In genomic region chr14:93956082-93956481, GRCh38 we compare ENCODE assay signal across 11 cellular contexts. TPM values are rescaled to one million over a fixed set of nuclear protein-coding genes. Genes with fewer than 3 reads are reported as not detected.
DNase-seq lines count a peak whose midpoint lies in the region; ATAC-seq and TF ChIP-seq lines count a peak whose summit lies in the region.
"Had no signal": no experiment of that assay in that cellular context is flagged by ENCODE, and none has a peak within 500 bp of the region (broad histone marks: within the 10 kb centered on the region; RNA-seq: fewer than 3 reads in every experiment).

No MANE protein-coding gene starts in this region.

- H3K4me3 ChIP-seq in heart right ventricle = peak overlapping the region in 2 of 10 donors; percentile 22 to 37
- H3K4me3 ChIP-seq in SU-DHL-6 (ENCODE audit: insufficient read depth, low read length, poor library complexity, severe bottlenecking) = peak overlapping the region; percentile 11
- no peak overlapping the region for H3K4me3 ChIP-seq in thoracic aorta

- peaks cover 24% of the 10 kb centered on the region for H3F3A ChIP-seq in SU-DHL-6 (ENCODE audit: insufficient read depth)

- TF ChIP-seq CTCF in heart right ventricle (IDR thresholded peaks at IDR 0.05) (no peak), SU-DHL-6 (IDR thresholded peaks at IDR 0.05; ENCODE audit: insufficient read depth, low read length, poor library complexity, severe bottlenecking) (no peak), thoracic aorta (IDR thresholded peaks at IDR 0.05) (no peak)

- peak overlapping the region in 9 of 10 donors; percentile 36 to 91 (median 80) for H3K27ac ChIP-seq in heart right ventricle
- peak overlapping the region; percentile 99 for H3K27ac ChIP-seq in SU-DHL-6 (ENCODE audit: low read depth, low read length)
- H3K27ac ChIP-seq in thoracic aorta = peak overlapping the region; percentile 0 to 55

- H3K36me3 ChIP-seq in heart right ventricle = peaks cover 0 to 52% (median 5%) of the 10 kb centered on the region in 9 donors
- no peaks in the 10 kb centered on the region for H3K36me3 ChIP-seq in SU-DHL-6 (ENCODE audit: low read length)
- H3K36me3 ChIP-seq in thoracic aorta = peaks cover 34% of the 10 kb centered on the region

- no peaks in the 10 kb centered on the region for H3K9me3 ChIP-seq in heart right ventricle
- no peaks in the 10 kb centered on the region for H3K9me3 ChIP-seq in SU-DHL-6 (ENCODE audit: insufficient read depth, low read length)
- no peaks in the 10 kb centered on the region for H3K9me3 ChIP-seq in thoracic aorta

- no peaks in the 10 kb centered on the region for H3K9me2 ChIP-seq in SU-DHL-6 (replicated peaks; ENCODE audit: insufficient read depth, low read length)

- peak overlapping the region; percentile 60 for H3K9ac ChIP-seq in SU-DHL-6 (ENCODE audit: low read length)

- H3K27me3 ChIP-seq in heart right ventricle (peaks cover 0 to 4% (median 0%) of the 10 kb centered on the region in 7 donors), SU-DHL-6 (ENCODE audit: low read length) (no peaks in the 10 kb centered on the region), thoracic aorta (replicated peaks; ENCODE audit: insufficient read depth) (no peaks in the 10 kb centered on the region)

- no peaks in the 10 kb centered on the region; the same call in 1 of the 2 replicates for H3K79me2 ChIP-seq in SU-DHL-6 (ENCODE audit: insufficient read depth, low read length)

- H2AFZ ChIP-seq in SU-DHL-6 (ENCODE audit: low read depth, low read length, severe bottlenecking) = no peak overlapping the region

- WGBS in heart right ventricle, 2 donors = 51 to 56% methylated on average over 4 of the region's 4 CpGs

- ATAC-seq in heart right ventricle (no peak), Right ventricle myocardium superior (ENCODE audit: poor library complexity) (no peak), left lobe of liver (peak; percentile 13), thoracic aorta (ENCODE audit: insufficient number of reproducible peaks, low FRiP score, low read depth) (no peak)

- H3K4me1 ChIP-seq in heart right ventricle (peaks cover 7 to 84% (median 65%) of the 10 kb centered on the region in 9 donors), thoracic aorta (ENCODE audit: control insufficient read depth in 1 of 2, low read depth in 2 of 2) (peaks cover 23 to 59% of the 10 kb centered on the region in 2 donors)

- intact Hi-C loops in heart right ventricle (cut with DNase I) (loop anchor here in 2 of 10 donors (2.0 to 5.0 kb wide), 2 partner anchors 19 to 46 kb away; no protein-coding TSS in a partner anchor), Right ventricle myocardium superior (cut with DNase I) (no loop called here)

- H4K20me1 ChIP-seq in SU-DHL-6 (ENCODE audit: low read depth, low read length) = no peaks in the 10 kb centered on the region

- DNase-seq in heart right ventricle = no peak
- DNase-seq in Right ventricle myocardium superior = no peak
- no peak for DNase-seq in left lobe of liver (ENCODE audit: low spot score)
- DNase-seq in thoracic aorta (ENCODE audit: low spot score) = no peak
- no peak for DNase-seq in stimulated activated CD4-positive, alpha-beta T cell treated with anti-CD3 and anti-CD28 coated beads, Interleukin-4, amount 100 ng/mL, for 4 hours
- no peak for DNase-seq in activated CD4-positive, CD25-positive, alpha-beta regulatory T cell treated with anti-CD3 and anti-CD28 coated beads, Interleukin-2, amount 50 U/mL, for 72 hours
- DNase-seq in nucleus accumbens (lab: John Stamatoyannopoulos, UW) = no peak
- DNase-seq: T-helper 9 cell had no signal

- H3K4me2 ChIP-seq in SU-DHL-6 (ENCODE audit: low read depth, low read length, poor library complexity, severe bottlenecking) = peak overlapping the region; percentile 64

RNA-seq across cellular contexts. Expression of gene ASB2, which starts 20.3 kb away (rescaled TPM):
- total RNA-seq in heart right ventricle (100 to 1,000 TPM in 9 of 10 donors, 10 to 100 TPM in 1; 85.7 to 253 (median 168) TPM), Right ventricle myocardium superior (297 TPM), left lobe of liver (0.20 TPM), thoracic aorta (10 to 100 TPM; 47.2 to 48.3 TPM)
- 100 to 1,000 TPM in 1 of 2 donors, 10 to 100 TPM in 1; 19.6 to 374 TPM for polyA plus RNA-seq in heart right ventricle

RNA-seq across cellular contexts. Expression of gene FAM181A, which starts 28.9 kb away (rescaled TPM):
- total RNA-seq in heart right ventricle (not detected), Right ventricle myocardium superior (not detected), left lobe of liver (not detected), thoracic aorta (not detected)
- not detected for polyA plus RNA-seq in heart right ventricle
- total RNA-seq: liver had no signal
- polyA plus RNA-seq: BJ, liver had no signal

RNA-seq across cellular contexts. Expression of gene CCDC197, which starts 41.0 kb away (rescaled TPM):
- total RNA-seq in heart right ventricle (1 to 10 TPM in 3 of 10 donors, under 1 TPM in 6, not detected in 1; 0.40 to 1.6 (median 0.75) TPM), Right ventricle myocardium superior (1.3 TPM), left lobe of liver (not detected), thoracic aorta (not detected)
- polyA plus RNA-seq in heart right ventricle = 1 to 10 TPM in 1 of 2 donors, not detected in 1; 1.3 TPM
- total RNA-seq: liver had no signal
- polyA plus RNA-seq: BJ, liver had no signal

Comparison
In these comparisons a context has a peak if more than half of its experiments do, and no peak if none do; other contexts are left out.
1. H3K27ac ChIP-seq: peak in every context shown above with its lines; median percentile 99 in SU-DHL-6; 80 in heart right ventricle; 28 in thoracic aorta.
2. RNA of gene ASB2, which starts 20.3 kb away (total RNA-seq): 297 TPM in Right ventricle myocardium superior (single experiment), 85.7 to 253 TPM in heart right ventricle and 47.2 to 48.3 TPM in thoracic aorta; 0.20 TPM in left lobe of liver (single experiment); every median in the first group is over 10 times any median in the second.